In the genomic region with DNA sequence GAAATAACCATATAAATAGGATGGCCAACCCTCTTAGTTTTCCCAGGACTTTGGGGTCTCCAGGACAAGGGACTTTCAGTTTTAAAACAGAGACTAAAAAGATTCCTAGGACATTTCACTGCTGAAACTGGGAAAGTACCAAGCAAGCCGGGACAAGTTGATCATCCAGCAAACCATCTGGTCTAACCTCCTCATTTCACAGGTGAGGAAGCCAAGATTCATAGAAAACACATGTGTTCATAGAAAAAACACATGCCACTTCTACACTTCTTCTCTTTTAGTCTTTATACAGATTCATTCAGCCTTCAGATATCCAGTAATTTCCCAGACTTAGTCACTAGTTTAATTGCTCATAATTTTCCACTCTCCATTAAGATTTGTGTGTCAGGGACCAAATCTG, we compare ENCODE assay signal across 18 cellular contexts.
DNase-seq lines count a peak whose midpoint lies in the region; TF ChIP-seq lines count a peak whose summit lies in the region.
"Had no signal": no experiment of that assay in that cellular context is flagged by ENCODE, and none has a peak within 500 bp of the region (broad histone marks: within the 10 kb centered on the region; RNA-seq: fewer than 3 reads in every experiment).

No MANE protein-coding gene starts in this region.

- peaks cover 13 to 14% of the 10 kb centered on the region in 2 experiments for H3K4me1 Mint-ChIP-seq in H9
- H3K4me1 Mint-ChIP-seq: B cell had no signal

- H3K4me1 ChIP-seq in smooth muscle cell (ENCODE audit: low read depth) (peaks cover 22% of the 10 kb centered on the region), H9 (ENCODE audit: insufficient read depth, low read length) (no peaks in the 10 kb centered on the region; the same call in 1 of the 2 replicates)

- DNase-seq in HPDE6-E6E7 (ENCODE audit: extremely low spot score) = peak; percentile 36
- DNase-seq in RWPE1 (ENCODE audit: low spot score) = peak; percentile 38
- DNase-seq in fibroblast of mammary gland (ENCODE audit: low read depth) = peak; percentile 44
- no peak for DNase-seq in smooth muscle cell (lab: John Stamatoyannopoulos, UW; ENCODE audit: unreplicated experiment)
- no peak for DNase-seq in MV-4-11 (lab: John Stamatoyannopoulos, UW)
- no peak for DNase-seq in H9
- no peak for DNase-seq in GM19238 (ENCODE audit: insufficient read length, low spot score)
- DNase-seq: CD4-positive, alpha-beta T cell; DMS79 treated with DMSO at 0.1 percent for 48 hours; HCEC 1CT; MG63; NCI-H1930; NCI-H510A; NCI-H774; PC-3; SW 1271 had no signal

- no peaks in the 10 kb centered on the region for H4K20me1 ChIP-seq in smooth muscle cell (ENCODE audit: low read depth)
- no peaks in the 10 kb centered on the region for H4K20me1 ChIP-seq in H9 (ENCODE audit: control insufficient read depth, insufficient read depth, insufficient read length)

- no peak overlapping the region for H4K91ac ChIP-seq in H9 (ENCODE audit: insufficient read length, low read depth, low read length)

- no peak overlapping the region for H3K56ac ChIP-seq in H9 (ENCODE audit: insufficient read length, low read depth, low read length)

- no peak overlapping the region for H2BK15ac ChIP-seq in H9 (ENCODE audit: low read depth, low read length)

- no peak overlapping the region for H4K8ac ChIP-seq in H9 (replicated peaks; ENCODE audit: insufficient read length, low read depth, low read length)

- no peaks in the 10 kb centered on the region for H3K9me3 Mint-ChIP-seq in H9
- H3K9me3 Mint-ChIP-seq: CD4-positive, alpha-beta T cell had no signal

- peaks cover 25% of the 10 kb centered on the region for H3F3A ChIP-seq in smooth muscle cell (ENCODE audit: low read depth)

- H3K27ac ChIP-seq in RWPE1 = no peak overlapping the region
- H3K27ac ChIP-seq in smooth muscle cell (ENCODE audit: low read depth) = peak overlapping the region; percentile 34
- no peak overlapping the region for H3K27ac ChIP-seq in H9 (ENCODE audit: insufficient read length, low read depth, low read length)
- H3K27ac ChIP-seq: KMS-11 had no signal

- H3K79me2 ChIP-seq in smooth muscle cell (ENCODE audit: low read depth) (no peaks in the 10 kb centered on the region), H9 (ENCODE audit: insufficient read depth, low read length) (no peaks in the 10 kb centered on the region)

- H3K18ac ChIP-seq in H9 (ENCODE audit: insufficient read length, low read depth, low read length) = no peak overlapping the region

- no peak overlapping the region for H2AK5ac ChIP-seq in H9 (ENCODE audit: insufficient read length, low read length)

- H3K23ac ChIP-seq in H9 (ENCODE audit: insufficient read length, low read depth, low read length) = no peak overlapping the region

- no peak overlapping the region for H2BK20ac ChIP-seq in H9 (ENCODE audit: low read depth, low read length, poor library complexity, severe bottlenecking)

- POLR2A ChIA-PET in RWPE1 (lab: Yijun Ruan, JAX; ENCODE audit: low non-redundant PET) = no interaction called here

- no peaks in the 10 kb centered on the region for H3K79me1 ChIP-seq in H9 (ENCODE audit: insufficient read depth, low read depth, low read length, poor library complexity, severe bottlenecking)

- no peak overlapping the region for H2AFZ ChIP-seq in smooth muscle cell (ENCODE audit: low read depth)
- H2AFZ ChIP-seq in H9 (ENCODE audit: low read length) = no peak overlapping the region

- H3K4me2 ChIP-seq in smooth muscle cell (no peak overlapping the region), H9 (ENCODE audit: insufficient read depth, insufficient read length, low read length) (no peak overlapping the region)
- H3K4me2 ChIP-seq: KMS-11 had no signal

- H3K27me3 ChIP-seq in smooth muscle cell (ENCODE audit: low read depth) (no peaks in the 10 kb centered on the region), H9 (ENCODE audit: insufficient read depth, low read length) (no peaks in the 10 kb centered on the region)
- H3K27me3 ChIP-seq: MG63 had no signal

- H2BK5ac ChIP-seq in H9 (ENCODE audit: insufficient read length, low read length) = no peak overlapping the region

- TF ChIP-seq CTCF in RWPE1 (conservative IDR thresholded peaks at IDR 0.05; ENCODE audit: low read depth) = no peak
- no peak for TF ChIP-seq CTCF in fibroblast of mammary gland (conservative IDR thresholded peaks at IDR 0.05; ENCODE audit: control insufficient read depth, insufficient read depth, low read depth, low read length)
- no peak for TF ChIP-seq CTCF in smooth muscle cell (IDR thresholded peaks at IDR 0.05; ENCODE audit: borderline replicate concordance, insufficient read depth, poor library complexity, severe bottlenecking)
- TF ChIP-seq CTCF in H9 (conservative IDR thresholded peaks at IDR 0.05) = no peak

- H4K5ac ChIP-seq in H9 (ENCODE audit: insufficient read length, low read depth, low read length) = no peak overlapping the region

- H3K4ac ChIP-seq in H9 (ENCODE audit: low read depth, low read length) = no peak overlapping the region

- no peaks in the 10 kb centered on the region for H3K9me3 ChIP-seq in smooth muscle cell (replicated peaks; ENCODE audit: low read depth)
- H3K9me3 ChIP-seq in H9 (ENCODE audit: control insufficient read depth, low read depth, low read length) = no peaks in the 10 kb centered on the region

- no peaks in the 10 kb centered on the region for H3K36me3 ChIP-seq in smooth muscle cell (ENCODE audit: low read depth)
- H3K36me3 ChIP-seq: MG63 had no signal

- no peak overlapping the region for H3K4me3 ChIP-seq in fibroblast of mammary gland (ENCODE audit: control insufficient read depth, low read depth, low read length)
- no peak overlapping the region for H3K4me3 ChIP-seq in smooth muscle cell
- H3K4me3 ChIP-seq: MG63 had no signal

- H3K36me3 Mint-ChIP-seq in H9 (ENCODE audit: insufficient read depth in 1 of 3, low read depth in 3 of 3) = no peaks in the 10 kb centered on the region

- no peak overlapping the region for H2BK12ac ChIP-seq in H9 (ENCODE audit: insufficient read length, low read depth, low read length)

- no peak overlapping the region for H3K9ac ChIP-seq in smooth muscle cell (ENCODE audit: low read depth)
- no peak overlapping the region for H3K9ac ChIP-seq in H9 (ENCODE audit: extremely low read depth, insufficient read length, low read length)
- H3K9ac ChIP-seq: KMS-11 had no signal

- H3K4me3 Mint-ChIP-seq in H9 = no peak overlapping the region
- H3K4me3 Mint-ChIP-seq: B cell; CD4-positive, alpha-beta T cell had no signal

- H3K27ac Mint-ChIP-seq in H9 = no peak overlapping the region
- H3K27ac Mint-ChIP-seq: B cell; CD4-positive, alpha-beta T cell had no signal

- H3K14ac ChIP-seq in H9 (ENCODE audit: insufficient read depth, low read length) = no peak overlapping the region

- WGBS in smooth muscle cell (ENCODE audit: low lambda C conversion rate) = 91% methylated on average over 1 of the region's 1 CpG
- WGBS in H9 (ENCODE audit: extremely low coverage, insufficient read length, low lambda C conversion rate) = no CpG with 5 or more reads among the region's 1 CpG

- no peaks in the 10 kb centered on the region for H3K23me2 ChIP-seq in H9 (ENCODE audit: insufficient read length, low read depth, low read length, poor library complexity, severe bottlenecking)

- H3K27me3 Mint-ChIP-seq in H9 (ENCODE audit: low read depth) = no peaks in the 10 kb centered on the region

- H3T11ph ChIP-seq in H9 (ENCODE audit: low read length) = no peak overlapping the region

- CTCF ChIA-PET in RWPE1 (lab: Yijun Ruan, JAX) = no interaction called here

- H2BK120ac ChIP-seq in H9 (ENCODE audit: low read depth, low read length, poor library complexity, severe bottlenecking) = no peak overlapping the region

Comparison
In these comparisons a context has a peak if more than half of its experiments do, and no peak if none do; other contexts are left out.
1. DNase-seq: peak in HPDE6-E6E7 (single experiment), RWPE1 (single experiment) and fibroblast of mammary gland (single experiment); none in smooth muscle cell (single experiment), MV-4-11 (single experiment), H9 (single experiment) and GM19238 (single experiment).